Comparison of ENCODE assay signal across 15 cellular contexts in the genomic region with DNA sequence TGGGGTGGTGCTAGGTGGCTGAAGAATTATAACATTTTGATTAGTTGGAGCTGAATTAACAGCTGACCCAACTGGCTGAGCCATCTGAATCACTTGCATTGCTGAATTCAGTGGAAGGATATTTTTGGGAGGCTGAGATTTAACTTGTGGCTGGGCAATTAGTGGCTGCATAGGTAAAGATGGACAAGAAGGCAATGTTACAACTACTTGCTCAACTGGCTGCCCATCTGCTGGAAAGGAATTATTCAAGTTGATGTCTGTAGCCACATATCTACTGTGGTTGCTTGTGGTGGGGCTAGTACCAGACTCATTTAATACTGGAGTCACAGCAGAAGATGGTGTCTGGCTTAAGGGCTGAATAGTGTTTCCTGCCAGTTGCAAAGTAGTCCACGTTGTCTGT.
"Had no signal": no experiment of that assay in that cellular context is flagged by ENCODE, and none has a peak within 500 bp of the region (broad histone marks: within the 10 kb centered on the region; RNA-seq: fewer than 3 reads in every experiment).

No MANE protein-coding gene starts in this region.

- H3K9me3 ChIP-seq: left lung, tibial nerve had no signal

- H3K27me3 ChIP-seq: left lung, tibial nerve had no signal

- H3K27ac Mint-ChIP-seq: activated CD8-positive, alpha-beta T cell treated with anti-CD3 and anti-CD28 coated beads, Interleukin-2, amount 10 ng/mL, durations not matched to agents 7 days and 5 days; activated naive CD4-positive, alpha-beta T cell treated with anti-CD3 and anti-CD28 coated beads, Interleukin-2, amount 50 U/mL, for 72 hours; progenitor cell of endocrine pancreas; T-helper 17 cell had no signal

- H3K4me1 ChIP-seq: left lung, tibial nerve had no signal

- H3K4me3 ChIP-seq: left lung, tibial nerve had no signal

- H3K27me3 Mint-ChIP-seq: progenitor cell of endocrine pancreas, T-helper 17 cell had no signal

- DNase-seq: activated CD4-positive, alpha-beta T cell treated with anti-CD3 and anti-CD28 coated beads for 48 hours; activated CD8-positive, alpha-beta memory T cell treated with anti-CD3 and anti-CD28 coated beads, Interleukin-2, amount 50 U/mL, for 4 hours; activated CD8-positive, alpha-beta T cell treated with anti-CD3 and anti-CD28 coated beads, Interleukin-2, amount 10 ng/mL, durations not matched to agents 7 days and 5 days; activated gamma-delta T cell; activated T-cell treated with anti-CD3 and anti-CD28 coated beads, Interleukin-2, amount 50 U/mL, for 48 hours; erythroblast; hippocampal formation; left lung; mesenchymal stem cell; stimulated activated naive CD4-positive, alpha-beta T cell; T-helper 17 cell had no signal

- ATAC-seq: activated CD8-positive, alpha-beta T cell treated with anti-CD3 and anti-CD28 coated beads, Interleukin-2, amount 10 ng/mL, durations not matched to agents 7 days and 5 days; activated naive CD4-positive, alpha-beta T cell treated with anti-CD3 and anti-CD28 coated beads, Interleukin-2, amount 50 U/mL, for 72 hours; left lung; sciatic nerve had no signal

- H3K27ac ChIP-seq: left lung, tibial nerve had no signal

- H3K4me3 Mint-ChIP-seq: activated CD8-positive, alpha-beta T cell treated with anti-CD3 and anti-CD28 coated beads, Interleukin-2, amount 10 ng/mL, durations not matched to agents 7 days and 5 days; T-helper 17 cell had no signal
